ENCODE assay signal across 18 cellular contexts in the genomic region with DNA sequence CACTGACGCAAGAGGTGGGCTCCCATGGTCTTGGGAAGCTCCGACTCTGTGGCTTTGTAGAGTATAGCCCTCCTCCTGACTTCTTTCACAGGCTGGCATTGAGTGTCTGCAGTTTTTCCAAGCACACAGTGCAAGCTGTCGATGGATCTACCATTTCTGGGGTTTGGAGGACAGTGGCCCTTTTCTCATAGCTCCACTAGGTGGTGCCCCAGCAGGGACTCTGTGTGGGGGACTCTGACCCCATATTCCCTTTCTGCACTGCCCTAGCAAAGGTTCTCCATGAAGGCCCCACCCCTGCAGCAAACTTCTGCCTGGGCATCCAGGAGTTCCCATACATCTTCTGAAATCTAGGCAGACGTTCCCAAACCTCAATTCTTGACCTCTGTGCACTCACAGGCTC.
"Had no signal": no experiment of that assay in that cellular context is flagged by ENCODE, and none has a peak within 500 bp of the region (broad histone marks: within the 10 kb centered on the region; RNA-seq: fewer than 3 reads in every experiment).

No MANE protein-coding gene starts in this region.

- DNase-seq: activated CD4-positive, alpha-beta T cell treated with anti-CD3 and anti-CD28 coated beads for 48 hours; activated CD4-positive, CD25-positive, alpha-beta regulatory T cell; activated CD8-positive, alpha-beta T cell treated with anti-CD3 and anti-CD28 coated beads, Interleukin-2, amount 10 ng/mL, durations not matched to agents 7 days and 5 days; activated effector memory CD4-positive, alpha-beta T cell treated with anti-CD3 and anti-CD28 coated beads, Interleukin-2, amount 50 U/mL, for 16 hours; activated T-cell treated with anti-CD3 and anti-CD28 coated beads, Interleukin-2, amount 50 U/mL, for 72 hours; cerebellar nuclear complex; effector CD8-positive, alpha-beta T cell; esophagus squamous epithelium; transverse colon; uterus had no signal

- H3K27me3 ChIP-seq: ascending aorta, esophagus squamous epithelium, transverse colon, uterus had no signal

- H3K27me3 Mint-ChIP-seq: activated naive CD4-positive, alpha-beta T cell treated with anti-CD3 and anti-CD28 coated beads, Interleukin-2, amount 50 U/mL, for 24 hours; dendritic cell treated with granulocyte-macrophage colony-stimulating factor and Interleukin-4, amounts not matched to agents 40 ng/mL and 50 ng/mL, for 4 days; memory B cell; stimulated activated naive CD8-positive, alpha-beta T cell treated with anti-CD3 and anti-CD28 coated beads, Interleukin-15, Interleukin-2, amounts not matched to agents 100 ng/mL and 50 ng/mL, for 24 hours had no signal

- H3K4me3 ChIP-seq: ascending aorta, esophagus squamous epithelium, prostate gland, transverse colon, uterus had no signal

- H3K4me1 Mint-ChIP-seq: activated naive CD4-positive, alpha-beta T cell treated with anti-CD3 and anti-CD28 coated beads, Interleukin-2, amount 50 U/mL, for 24 hours; memory B cell; neural crest cell had no signal

- ATAC-seq: activated CD8-positive, alpha-beta T cell treated with anti-CD3 and anti-CD28 coated beads, Interleukin-2, amount 10 ng/mL, durations not matched to agents 7 days and 5 days; activated T-cell treated with anti-CD3 and anti-CD28 coated beads, Interleukin-2, amount 50 U/mL, for 72 hours; right cardiac atrium had no signal

- H3K9me3 ChIP-seq: ascending aorta, prostate gland, transverse colon, uterus had no signal

- H3K27ac ChIP-seq: ascending aorta, esophagus squamous epithelium, prostate gland, transverse colon, uterus had no signal

- H3K36me3 Mint-ChIP-seq: activated naive CD4-positive, alpha-beta T cell treated with anti-CD3 and anti-CD28 coated beads, Interleukin-2, amount 50 U/mL, for 24 hours; memory B cell had no signal

- H3K27ac Mint-ChIP-seq: activated CD8-positive, alpha-beta T cell treated with anti-CD3 and anti-CD28 coated beads, Interleukin-2, amount 10 ng/mL, durations not matched to agents 7 days and 5 days; activated naive CD4-positive, alpha-beta T cell treated with anti-CD3 and anti-CD28 coated beads, Interleukin-2, amount 50 U/mL, for 24 hours; activated T-cell treated with anti-CD3 and anti-CD28 coated beads, Interleukin-2, amount 50 U/mL, for 72 hours; dendritic cell treated with granulocyte-macrophage colony-stimulating factor and Interleukin-4, amounts not matched to agents 40 ng/mL and 50 ng/mL, for 4 days; memory B cell; stimulated activated naive CD8-positive, alpha-beta T cell treated with anti-CD3 and anti-CD28 coated beads, Interleukin-15, Interleukin-2, amounts not matched to agents 100 ng/mL and 50 ng/mL, for 24 hours had no signal

- H3K4me3 Mint-ChIP-seq: activated CD8-positive, alpha-beta T cell treated with anti-CD3 and anti-CD28 coated beads, Interleukin-2, amount 10 ng/mL, durations not matched to agents 7 days and 5 days; activated naive CD4-positive, alpha-beta T cell treated with anti-CD3 and anti-CD28 coated beads, Interleukin-2, amount 50 U/mL, for 24 hours; activated T-cell treated with anti-CD3 and anti-CD28 coated beads, Interleukin-2, amount 50 U/mL, for 72 hours; dendritic cell treated with granulocyte-macrophage colony-stimulating factor and Interleukin-4, amounts not matched to agents 40 ng/mL and 50 ng/mL, for 4 days; memory B cell; neural crest cell; stimulated activated naive CD8-positive, alpha-beta T cell treated with anti-CD3 and anti-CD28 coated beads, Interleukin-15, Interleukin-2, amounts not matched to agents 100 ng/mL and 50 ng/mL, for 24 hours had no signal
